Comparison of ENCODE assay signal across 1 cellular context in the genomic region with DNA sequence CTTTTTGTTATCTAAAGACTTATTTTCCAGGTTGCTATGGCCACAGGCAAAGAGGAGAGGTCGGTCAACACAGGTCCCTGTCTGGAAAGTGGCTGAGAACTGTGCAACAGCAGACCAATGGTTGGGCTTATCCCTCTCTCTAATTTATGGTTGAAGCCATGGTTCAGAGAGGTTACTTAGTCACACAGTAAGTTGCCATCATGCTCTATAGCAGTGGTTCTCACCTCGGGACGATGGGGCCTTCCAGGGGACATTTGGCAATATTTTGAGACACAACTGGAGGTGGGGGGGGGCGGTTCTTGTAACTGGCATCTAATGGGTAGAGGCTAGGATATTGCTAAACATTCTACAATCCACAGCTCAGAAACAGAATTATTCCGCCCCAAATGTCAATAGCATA.
TF ChIP-seq lines count a peak whose summit lies in the region.

No MANE protein-coding gene starts in this region.

TF ChIP-seq in GM23338, 12 proteins besides CTCF, POLR2A, EP300 and RAD21 (continued from another document):
- TF ChIP-seq, protein P1, sequence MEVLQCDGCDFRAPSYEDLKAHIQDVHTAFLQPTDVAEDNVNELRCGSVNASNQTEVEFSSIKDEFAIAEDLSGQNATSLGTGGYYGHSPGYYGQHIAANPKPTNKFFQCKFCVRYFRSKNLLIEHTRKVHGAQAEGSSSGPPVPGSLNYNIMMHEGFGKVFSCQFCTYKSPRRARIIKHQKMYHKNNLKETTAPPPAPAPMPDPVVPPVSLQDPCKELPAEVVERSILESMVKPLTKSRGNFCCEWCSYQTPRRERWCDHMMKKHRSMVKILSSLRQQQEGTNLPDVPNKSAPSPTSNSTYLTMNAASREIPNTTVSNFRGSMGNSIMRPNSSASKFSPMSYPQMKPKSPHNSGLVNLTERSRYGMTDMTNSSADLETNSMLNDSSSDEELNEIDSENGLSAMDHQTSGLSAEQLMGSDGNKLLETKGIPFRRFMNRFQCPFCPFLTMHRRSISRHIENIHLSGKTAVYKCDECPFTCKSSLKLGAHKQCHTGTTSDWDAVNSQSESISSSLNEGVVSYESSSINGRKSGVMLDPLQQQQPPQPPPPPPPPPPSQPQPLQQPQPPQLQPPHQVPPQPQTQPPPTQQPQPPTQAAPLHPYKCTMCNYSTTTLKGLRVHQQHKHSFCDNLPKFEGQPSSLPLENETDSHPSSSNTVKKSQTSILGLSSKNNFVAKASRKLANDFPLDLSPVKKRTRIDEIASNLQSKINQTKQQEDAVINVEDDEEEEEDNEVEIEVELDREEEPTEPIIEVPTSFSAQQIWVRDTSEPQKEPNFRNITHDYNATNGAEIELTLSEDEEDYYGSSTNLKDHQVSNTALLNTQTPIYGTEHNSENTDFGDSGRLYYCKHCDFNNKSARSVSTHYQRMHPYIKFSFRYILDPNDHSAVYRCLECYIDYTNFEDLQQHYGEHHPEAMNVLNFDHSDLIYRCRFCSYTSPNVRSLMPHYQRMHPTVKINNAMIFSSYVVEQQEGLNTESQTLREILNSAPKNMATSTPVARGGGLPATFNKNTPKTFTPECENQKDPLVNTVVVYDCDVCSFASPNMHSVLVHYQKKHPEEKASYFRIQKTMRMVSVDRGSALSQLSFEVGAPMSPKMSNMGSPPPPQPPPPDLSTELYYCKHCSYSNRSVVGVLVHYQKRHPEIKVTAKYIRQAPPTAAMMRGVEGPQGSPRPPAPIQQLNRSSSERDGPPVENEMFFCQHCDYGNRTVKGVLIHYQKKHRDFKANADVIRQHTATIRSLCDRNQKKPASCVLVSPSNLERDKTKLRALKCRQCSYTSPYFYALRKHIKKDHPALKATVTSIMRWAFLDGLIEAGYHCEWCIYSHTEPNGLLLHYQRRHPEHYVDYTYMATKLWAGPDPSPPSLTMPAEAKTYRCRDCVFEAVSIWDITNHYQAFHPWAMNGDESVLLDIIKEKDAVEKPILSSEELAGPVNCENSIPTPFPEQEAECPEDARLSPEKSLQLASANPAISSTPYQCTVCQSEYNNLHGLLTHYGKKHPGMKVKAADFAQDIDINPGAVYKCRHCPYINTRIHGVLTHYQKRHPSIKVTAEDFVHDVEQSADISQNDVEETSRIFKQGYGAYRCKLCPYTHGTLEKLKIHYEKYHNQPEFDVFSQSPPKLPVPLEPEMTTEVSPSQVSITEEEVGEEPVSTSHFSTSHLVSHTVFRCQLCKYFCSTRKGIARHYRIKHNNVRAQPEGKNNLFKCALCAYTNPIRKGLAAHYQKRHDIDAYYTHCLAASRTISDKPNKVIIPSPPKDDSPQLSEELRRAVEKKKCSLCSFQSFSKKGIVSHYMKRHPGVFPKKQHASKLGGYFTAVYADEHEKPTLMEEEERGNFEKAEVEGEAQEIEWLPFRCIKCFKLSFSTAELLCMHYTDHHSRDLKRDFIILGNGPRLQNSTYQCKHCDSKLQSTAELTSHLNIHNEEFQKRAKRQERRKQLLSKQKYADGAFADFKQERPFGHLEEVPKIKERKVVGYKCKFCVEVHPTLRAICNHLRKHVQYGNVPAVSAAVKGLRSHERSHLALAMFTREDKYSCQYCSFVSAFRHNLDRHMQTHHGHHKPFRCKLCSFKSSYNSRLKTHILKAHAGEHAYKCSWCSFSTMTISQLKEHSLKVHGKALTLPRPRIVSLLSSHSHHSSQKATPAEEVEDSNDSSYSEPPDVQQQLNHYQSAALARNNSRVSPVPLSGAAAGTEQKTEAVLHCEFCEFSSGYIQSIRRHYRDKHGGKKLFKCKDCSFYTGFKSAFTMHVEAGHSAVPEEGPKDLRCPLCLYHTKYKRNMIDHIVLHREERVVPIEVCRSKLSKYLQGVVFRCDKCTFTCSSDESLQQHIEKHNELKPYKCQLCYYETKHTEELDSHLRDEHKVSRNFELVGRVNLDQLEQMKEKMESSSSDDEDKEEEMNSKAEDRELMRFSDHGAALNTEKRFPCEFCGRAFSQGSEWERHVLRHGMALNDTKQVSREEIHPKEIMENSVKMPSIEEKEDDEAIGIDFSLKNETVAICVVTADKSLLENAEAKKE (CRISPR knock-in tag; IDR thresholded peaks at IDR 0.05) = no peak
- TF ChIP-seq NANOG (IDR thresholded peaks at IDR 0.05; ENCODE audit: borderline replicate concordance) = no peak
- no peak for TF ChIP-seq POLR2AphosphoS5 (IDR thresholded peaks at IDR 0.05; ENCODE audit: low read depth)
- TF ChIP-seq ETS1 (IDR thresholded peaks at IDR 0.05) = no peak
- no peak for TF ChIP-seq ZNF114 (CRISPR knock-in tag; IDR thresholded peaks at IDR 0.05)
